9 cellular contexts compared by ENCODE assay signal in genomic region chr16:31179153-31179746, GRCh38. TPM values are rescaled to one million over a fixed set of nuclear protein-coding genes. Genes with fewer than 3 reads are reported as not detected.
DNase-seq lines count a peak whose midpoint lies in the region; ATAC-seq, FAIRE-seq and TF ChIP-seq lines count a peak whose summit lies in the region.
"Had no signal": no experiment of that assay in that cellular context is flagged by ENCODE, and none has a peak within 500 bp of the region (broad histone marks: within the 10 kb centered on the region; RNA-seq: fewer than 3 reads in every experiment).

No MANE protein-coding gene starts in this region.

- no peaks in the 10 kb centered on the region for H3K9me3 ChIP-seq in left lung
- H3K9me3 ChIP-seq in thyroid gland = no peaks in the 10 kb centered on the region

- H3K36me3 ChIP-seq in left lung (peaks cover 0 to 23% of the 10 kb centered on the region in 2 donors), thyroid gland (peaks cover 15 to 21% of the 10 kb centered on the region in 2 donors)

- peak overlapping the region; percentile 94 to 100 for H3K4me3 ChIP-seq in left lung
- peak overlapping the region; percentile 45 to 98 (median 48) for H3K4me3 ChIP-seq in thyroid gland (replicated peaks in 1 of 3)

- WGBS in thyroid gland, 2 donors = 9 to 16% methylated on average over 14 to 27 of the region's 29 CpGs

- FAIRE-seq in GM12892 (lab: Jason Lieb, UNC) = no peak

- TF ChIP-seq POLR2A in thyroid gland (IDR thresholded peaks at IDR 0.05) (no peak), GM12892 (IDR thresholded peaks at IDR 0.05; ENCODE audit: low read depth, low read length) (no peak)

- TF ChIP-seq CTCF in left lung (IDR thresholded peaks at IDR 0.05) (no peak), thyroid gland (IDR thresholded peaks at IDR 0.05) (no peak), GM13977 (IDR thresholded peaks at IDR 0.05; ENCODE audit: extremely low read depth, insufficient read depth, missing control alignments) (no peak)

- intact Hi-C loops in left lung (cut with DNase I) = no loop called here
- intact Hi-C loops in thyroid gland (cut with DNase I) = loop anchor here (10.0 kb wide), 1 partner anchor 84 kb away; the partner anchor contains the start of gene VKORC1

- peaks cover 21 to 53% of the 10 kb centered on the region in 2 donors for H3K4me1 ChIP-seq in left lung
- H3K4me1 ChIP-seq in thyroid gland = peaks cover 25 to 26% of the 10 kb centered on the region in 2 donors

- peak overlapping the region; percentile 99 for H3K27ac ChIP-seq in angular gyrus (ENCODE audit: low read depth, low read length)
- H3K27ac ChIP-seq in left lung = peak overlapping the region; percentile 94 to 96
- H3K27ac ChIP-seq in thyroid gland = peak overlapping the region; percentile 88 to 98 (median 97)

- ATAC-seq in GM18511 (IDR thresholded peaks at IDR 0.05; ENCODE audit: unreplicated experiment) = peak; percentile 0
- peak; percentile 4 for ATAC-seq in HG03108 (IDR thresholded peaks at IDR 0.05; ENCODE audit: unreplicated experiment)
- no peak for ATAC-seq in left lung

- no peak for DNase-seq in left lung
- DNase-seq in thyroid gland = no peak
- no peak for DNase-seq in GM13977 (ENCODE audit: low spot score)
- no peak for DNase-seq in MV-4-11 (lab: John Stamatoyannopoulos, UW)
- DNase-seq in GM12892 (ENCODE audit: insufficient read length) = no peak

- in situ Hi-C loops in GM13977 (cut with MboI; ENCODE audit: low pct_unique_long_range_greater_than_20kb, low sequenced_read_pairs, unreplicated experiment) = no loop called here

- H3K27me3 ChIP-seq in left lung = no peaks in the 10 kb centered on the region
- no peaks in the 10 kb centered on the region for H3K27me3 ChIP-seq in thyroid gland

RNA-seq across cellular contexts. Expression of gene FUS, which starts 0.7 kb away (rescaled TPM):
- total RNA-seq in left lung (100 to 1,000 TPM; 180 to 259 TPM), thyroid gland (10 to 100 TPM; 41.7 to 88.5 (median 70.5) TPM)
- polyA plus RNA-seq in GM12892 (2012; ENCODE audit: missing spikeins) = 329 TPM

RNA-seq across cellular contexts. Expression of gene PYCARD, which starts 23.3 kb away (rescaled TPM):
- total RNA-seq in left lung = 10 to 100 TPM; 46.4 to 59.8 TPM
- 10 to 100 TPM in 2 of 4 donors, 1 to 10 TPM in 2; 4.8 to 21.4 (median 12.4) TPM for total RNA-seq in thyroid gland
- 15.2 TPM for polyA plus RNA-seq in GM12892 (2012; ENCODE audit: missing spikeins)

RNA-seq across cellular contexts. Expression of gene PRSS36, which starts 29.4 kb away (rescaled TPM):
- total RNA-seq in left lung = 1 to 10 TPM; 4.8 to 5.8 TPM
- total RNA-seq in thyroid gland = 1 to 10 TPM; 1.4 to 6.6 (median 3.0) TPM
- polyA plus RNA-seq in GM12892 (2012; ENCODE audit: missing spikeins) = 0.28 TPM

RNA-seq across cellular contexts. Expression of gene TRIM72, which starts 34.7 kb away (rescaled TPM):
- total RNA-seq in left lung = under 1 TPM; 0.06 to 0.08 TPM
- under 1 TPM in 2 of 4 donors, not detected in 2; under 0.01 to 0.11 TPM for total RNA-seq in thyroid gland
- 0.06 TPM for polyA plus RNA-seq in GM12892 (2012; ENCODE audit: missing spikeins)
- total RNA-seq: T-helper 1 cell treated with Interleukin-12 subunit alpha and Interleukin-12 subunit beta and Interleukin-4 antibody, amounts not matched to agents 30 ng/mL and 1 ng/mL, for 36 hours had no signal

RNA-seq across cellular contexts. Expression of gene PYDC1, which starts 37.7 kb away (rescaled TPM):
- total RNA-seq in left lung (not detected), thyroid gland (not detected)
- polyA plus RNA-seq in GM12892 (2012; ENCODE audit: missing spikeins) = not detected
- total RNA-seq: T-helper 1 cell treated with Interleukin-12 subunit alpha and Interleukin-12 subunit beta and Interleukin-4 antibody, amounts not matched to agents 30 ng/mL and 1 ng/mL, for 36 hours had no signal
